ENCODE assay signal across 1 cellular context in genomic region chr4:69910016-69910782, GRCh38.
TF ChIP-seq lines count a peak whose summit lies in the region.

No MANE protein-coding gene starts in this region.

TF ChIP-seq in HepG2, 621 proteins besides CTCF, POLR2A, EP300 and RAD21:
- TF ChIP-seq KLF6 (CRISPR knock-in tag; IDR thresholded peaks at IDR 0.05) (no peak), ARID5B (CRISPR knock-in tag; IDR thresholded peaks at IDR 0.05) (no peak), IKZF5 (CRISPR knock-in tag; IDR thresholded peaks at IDR 0.05) (no peak), ZEB1 (IDR thresholded peaks at IDR 0.05; ENCODE audit: insufficient replicate concordance, low read depth) (no peak), HES4 (CRISPR knock-in tag; IDR thresholded peaks at IDR 0.05; ENCODE audit: borderline replicate concordance) (no peak), KLF11 (CRISPR knock-in tag; IDR thresholded peaks at IDR 0.05) (no peak), TRIM22 (IDR thresholded peaks at IDR 0.05) (no peak), NAIF1 (CRISPR knock-in tag; IDR thresholded peaks at IDR 0.05; ENCODE audit: borderline replicate concordance) (no peak), ZBTB8A (CRISPR knock-in tag; IDR thresholded peaks at IDR 0.05; ENCODE audit: borderline replicate concordance, low read depth) (no peak), ZNF501 (CRISPR knock-in tag; IDR thresholded peaks at IDR 0.05) (no peak), NR2C2 (CRISPR knock-in tag; IDR thresholded peaks at IDR 0.05; ENCODE audit: borderline replicate concordance) (no peak), GPBP1L1 (CRISPR knock-in tag; IDR thresholded peaks at IDR 0.05) (no peak), TBX3 (IDR thresholded peaks at IDR 0.05; ENCODE audit: borderline replicate concordance) (no peak), ZNF142 (CRISPR knock-in tag; IDR thresholded peaks at IDR 0.05) (no peak), TRAFD1 (CRISPR knock-in tag; IDR thresholded peaks at IDR 0.05; ENCODE audit: borderline replicate concordance) (no peak), SMARCE1 (IDR thresholded peaks at IDR 0.05; ENCODE audit: borderline replicate concordance) (no peak), ZNF749 (CRISPR knock-in tag; IDR thresholded peaks at IDR 0.05; ENCODE audit: borderline replicate concordance) (no peak), ZSCAN31 (CRISPR knock-in tag; IDR thresholded peaks at IDR 0.05; ENCODE audit: low read depth) (no peak), DZIP1 (CRISPR knock-in tag; IDR thresholded peaks at IDR 0.05) (no peak)
